Comparison of ENCODE assay signal across 3 cellular contexts in genomic region chr16:49346459-49346858, GRCh38. TPM values are rescaled to one million over a fixed set of nuclear protein-coding genes. Genes with fewer than 3 reads are reported as not detected.
"Had no signal": no experiment of that assay in that cellular context is flagged by ENCODE, and none has a peak within 500 bp of the region (broad histone marks: within the 10 kb centered on the region; RNA-seq: fewer than 3 reads in every experiment).

No MANE protein-coding gene starts in this region.

- H3K4me3 ChIP-seq: GM12878 had no signal

- DNase-seq: GDM1, GF-D8 had no signal

- ATAC-seq: GM12878 had no signal

RNA-seq across cellular contexts. Expression of gene C16orf78, which starts 27.1 kb away (rescaled TPM):
- total RNA-seq: GM12878 had no signal
